In the genomic region with DNA sequence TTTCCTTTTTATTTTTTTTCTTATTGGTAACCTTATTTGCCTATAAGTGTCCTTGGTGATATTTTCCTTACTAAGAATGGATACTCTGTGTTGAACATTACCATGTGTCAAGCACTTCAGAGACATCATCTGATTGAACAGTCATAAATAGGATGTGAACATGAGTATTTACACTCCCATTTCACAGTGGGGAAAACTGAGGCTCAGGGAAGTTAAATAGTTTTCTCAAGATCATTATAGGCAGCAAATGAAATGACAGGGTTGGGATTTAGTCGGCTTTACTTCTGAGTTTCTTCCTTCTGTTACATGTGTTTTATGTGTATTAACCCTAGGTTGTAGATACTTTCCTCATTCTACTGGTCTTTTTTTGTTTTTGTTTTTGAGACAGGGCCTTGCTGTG, we compare ENCODE assay signal across 2 cellular contexts.
TF ChIP-seq lines count a peak whose summit lies in the region.

No MANE protein-coding gene starts in this region.

TF ChIP-seq in HepG2, 621 proteins besides CTCF, POLR2A, EP300 and RAD21:
- TF ChIP-seq TRAFD1 (CRISPR knock-in tag; IDR thresholded peaks at IDR 0.05; ENCODE audit: borderline replicate concordance) (no peak), ZNF629 (CRISPR knock-in tag; conservative IDR thresholded peaks at IDR 0.05) (peak; percentile 95)

TF ChIP-seq in K562, 482 proteins besides CTCF, POLR2A, EP300 and RAD21:
- TF ChIP-seq JUND (IDR thresholded peaks at IDR 0.05; ENCODE audit: borderline replicate concordance, low read depth, low read length) (no peak), JUND (tag; IDR thresholded peaks at IDR 0.05; ENCODE audit: borderline replicate concordance, low read depth, low read length) (no peak), RBM25 (IDR thresholded peaks at IDR 0.05; ENCODE audit: low read depth, low read length, severe bottlenecking) (peak; percentile 88)
